In the genomic region with DNA sequence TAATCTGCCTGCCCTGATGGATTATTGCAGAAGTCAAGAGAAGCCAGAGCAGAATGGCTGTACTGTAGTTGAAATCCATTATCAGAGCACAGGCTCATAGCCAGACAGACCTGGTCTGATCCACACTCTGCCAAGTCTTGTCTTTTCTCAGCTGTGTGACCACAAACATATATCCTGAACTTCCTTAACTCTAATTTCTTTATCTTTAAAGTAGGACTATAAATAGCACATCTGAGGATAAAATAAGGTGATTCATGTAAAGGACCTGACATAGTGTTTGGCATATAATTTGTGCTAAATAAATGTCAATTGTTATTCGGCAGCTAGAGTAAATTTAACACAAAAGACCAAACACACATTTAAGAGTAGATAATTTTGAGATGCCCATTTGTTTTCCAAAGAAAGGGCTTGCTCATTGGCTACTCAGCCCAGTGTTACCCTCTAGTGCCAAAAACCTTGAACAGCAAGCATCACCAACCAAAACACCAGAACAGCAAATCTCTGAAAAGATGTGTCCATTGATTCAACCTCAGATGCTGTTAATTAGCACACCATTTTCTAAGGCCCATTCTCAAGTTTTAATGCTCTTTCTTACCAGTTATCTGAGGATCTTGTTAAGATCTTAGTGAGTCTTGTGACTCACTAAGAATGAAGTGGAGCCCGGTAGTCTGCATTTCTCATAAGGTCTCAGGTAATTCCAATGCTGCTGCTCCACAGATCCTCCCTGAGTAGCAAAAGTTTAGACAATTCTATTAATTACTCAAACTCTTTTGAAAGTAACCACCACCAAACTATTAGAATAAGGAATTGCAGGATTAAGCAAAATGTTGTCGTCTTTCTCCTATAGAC, we compare ENCODE assay signal across 9 cellular contexts.
DNase-seq lines count a peak whose midpoint lies in the region; ATAC-seq and TF ChIP-seq lines count a peak whose summit lies in the region.
"Had no signal": no experiment of that assay in that cellular context is flagged by ENCODE, and none has a peak within 500 bp of the region (broad histone marks: within the 10 kb centered on the region; RNA-seq: fewer than 3 reads in every experiment).

No MANE protein-coding gene starts in this region.

- H3K9me3 ChIP-seq in left ventricle myocardium inferior (replicated peaks) (no peaks in the 10 kb centered on the region), right atrium auricular region (no peaks in the 10 kb centered on the region), upper lobe of right lung (no peaks in the 10 kb centered on the region)

- H3K4me1 ChIP-seq in left ventricle myocardium inferior (no peaks in the 10 kb centered on the region), right atrium auricular region (no peaks in the 10 kb centered on the region), upper lobe of right lung (no peaks in the 10 kb centered on the region)

- H3K36me3 ChIP-seq in left ventricle myocardium inferior: no peaks in the 10 kb centered on the region
- no peaks in the 10 kb centered on the region for H3K36me3 ChIP-seq in right atrium auricular region
- no peaks in the 10 kb centered on the region for H3K36me3 ChIP-seq in upper lobe of right lung

- no peak overlapping the region for H3K4me3 ChIP-seq in left ventricle myocardium inferior
- no peak overlapping the region for H3K4me3 ChIP-seq in right atrium auricular region
- H3K4me3 ChIP-seq in upper lobe of right lung: no peak overlapping the region

- DNase-seq in left ventricle myocardium inferior: no peak
- no peak for DNase-seq in right atrium auricular region (ENCODE audit: low spot score)
- peak; percentile 11 for DNase-seq in RPMI7951 (ENCODE audit: low read depth)
- peak; percentile 16 for DNase-seq in foreskin melanocyte
- DNase-seq in upper lobe of right lung: no peak
- no peak for DNase-seq in G401 (ENCODE audit: low spot score)
- no peak for DNase-seq in NCI-H187 treated with DMSO at 0.1 percent for 48 hours (lab: John Stamatoyannopoulos, UW)
- DNase-seq: NCI-H1694 had no signal

- ATAC-seq in upper lobe of right lung: no peak
- no peak for ATAC-seq in GM21515 (IDR thresholded peaks at IDR 0.05; ENCODE audit: unreplicated experiment)

- no peak overlapping the region for H3K27ac ChIP-seq in left ventricle myocardium inferior (replicated peaks)
- H3K27ac ChIP-seq in right atrium auricular region: no peak overlapping the region
- no peak overlapping the region for H3K27ac ChIP-seq in upper lobe of right lung

- H3K27me3 ChIP-seq in left ventricle myocardium inferior (ENCODE audit: low read depth) (no peaks in the 10 kb centered on the region), right atrium auricular region (no peaks in the 10 kb centered on the region), upper lobe of right lung (no peaks in the 10 kb centered on the region)

- peak; percentile 48 for TF ChIP-seq CTCF in left ventricle myocardium inferior (IDR thresholded peaks at IDR 0.05; ENCODE audit: borderline replicate concordance)
- TF ChIP-seq CTCF in right atrium auricular region (IDR thresholded peaks at IDR 0.05): no peak
- TF ChIP-seq CTCF in upper lobe of right lung (IDR thresholded peaks at IDR 0.05): peak; percentile 18

- in situ Hi-C loops in G401 (cut with HindIII; ENCODE audit: low sequenced_read_pairs): no loop called here

- intact Hi-C loops in left ventricle myocardium inferior (cut with micrococcal nuclease) (no loop called here), upper lobe of right lung (cut with DNase I) (no loop called here)

Comparison
In these comparisons a context has a peak if more than half of its experiments do, and no peak if none do; other contexts are left out.
1. CTCF ChIP-seq: peak in left ventricle myocardium inferior (single experiment) and upper lobe of right lung (single experiment); none in right atrium auricular region (0 of 2).
2. DNase-seq: peak in RPMI7951 (single experiment) and foreskin melanocyte (single experiment); none in left ventricle myocardium inferior (single experiment), right atrium auricular region (single experiment), upper lobe of right lung (single experiment), G401 (single experiment) and NCI-H187 treated with DMSO at 0.1 percent for 48 hours (single experiment).